8 cellular contexts compared by ENCODE assay signal in genomic region chr14:68951051-68951797, GRCh38. TPM values are rescaled to one million over a fixed set of nuclear protein-coding genes. Genes with fewer than 3 reads are reported as not detected.
DNase-seq lines count a peak whose midpoint lies in the region; ATAC-seq and TF ChIP-seq lines count a peak whose summit lies in the region.

No MANE protein-coding gene starts in this region.

- H3K36me3 ChIP-seq in MG63, result peaks cover 5% of the 10 kb centered on the region
- no peaks in the 10 kb centered on the region for H3K36me3 ChIP-seq in effector memory CD4-positive, alpha-beta T cell (ENCODE audit: control insufficient read depth, insufficient read depth, low read length)

- H3K4me1 Mint-ChIP-seq in mesothelial cell of epicardium, result peaks cover 70% of the 10 kb centered on the region

- DNase-seq in AG08395 (ENCODE audit: low spot score), result peak; percentile 83
- peak; percentile 97 for DNase-seq in MG63
- peak; percentile 88 for DNase-seq in choroid plexus epithelial cell (ENCODE audit: low read depth)
- no peak for DNase-seq in mesothelial cell of epicardium (ENCODE audit: low spot score in 2 of 2, unreplicated experiment in 2 of 2)
- DNase-seq in effector memory CD4-positive, alpha-beta T cell, result no peak
- no peak for DNase-seq in GM10248 (ENCODE audit: extremely low spot score)
- DNase-seq in cerebellar cortex (ENCODE audit: low spot score), result no peak

- H3K27me3 Mint-ChIP-seq in mesothelial cell of epicardium (ENCODE audit: low read depth), result no peaks in the 10 kb centered on the region

- H3K4me3 ChIP-seq in MG63 (no peak overlapping the region), choroid plexus epithelial cell (ENCODE audit: low read depth, low read length) (no peak overlapping the region)
- no peak overlapping the region for H3K4me3 ChIP-seq in effector memory CD4-positive, alpha-beta T cell (ENCODE audit: insufficient read depth, low read depth, low read length, poor library complexity, severe bottlenecking)

- no peaks in the 10 kb centered on the region for H3K9me3 Mint-ChIP-seq in mesothelial cell of epicardium

- POLR2A ChIA-PET in GM10248 (lab: Yijun Ruan, JAX), result no interaction called here

- TF ChIP-seq CTCF in choroid plexus epithelial cell (conservative IDR thresholded peaks at IDR 0.05; ENCODE audit: low read depth, low read length), result no peak
- TF ChIP-seq CTCF in mesothelial cell of epicardium (IDR thresholded peaks at IDR 0.05; ENCODE audit: unreplicated experiment), result no peak
- TF ChIP-seq CTCF in GM10248 (IDR thresholded peaks at IDR 0.05; ENCODE audit: control extremely low read depth, extremely low read depth, low read depth, missing control alignments), result no peak

- no peak for ATAC-seq in GM21576 (IDR thresholded peaks at IDR 0.05; ENCODE audit: unreplicated experiment)

- H3K27ac ChIP-seq in effector memory CD4-positive, alpha-beta T cell (ENCODE audit: insufficient read depth, low read length, poor library complexity, severe bottlenecking), result no peak overlapping the region

- no peaks in the 10 kb centered on the region for H3K4me1 ChIP-seq in effector memory CD4-positive, alpha-beta T cell (ENCODE audit: control insufficient read depth, insufficient read depth, low read length, poor library complexity, severe bottlenecking)

- H3K36me3 Mint-ChIP-seq in mesothelial cell of epicardium, result no peaks in the 10 kb centered on the region

- no peaks in the 10 kb centered on the region for H3K27me3 ChIP-seq in MG63
- H3K27me3 ChIP-seq in effector memory CD4-positive, alpha-beta T cell (replicated peaks; ENCODE audit: control insufficient read depth, insufficient read depth, low read length, poor library complexity, severe bottlenecking), result no peaks in the 10 kb centered on the region

- no peak overlapping the region for H3K4me3 Mint-ChIP-seq in mesothelial cell of epicardium

- CTCF ChIA-PET in GM10248 (lab: Yijun Ruan, JAX), result interaction anchor here (0.9 kb wide), 1 partner anchor 629 kb away, joined by 3 read pairs; no protein-coding TSS in a partner anchor

- no peaks in the 10 kb centered on the region for H3K9me3 ChIP-seq in MG63
- H3K9me3 ChIP-seq in effector memory CD4-positive, alpha-beta T cell (ENCODE audit: control insufficient read depth, low read length), result no peaks in the 10 kb centered on the region

- peak overlapping the region; percentile 77 for H3K27ac Mint-ChIP-seq in mesothelial cell of epicardium

RNA-seq across cellular contexts. Expression of gene ACTN1, which starts 27.9 kb away (rescaled TPM):
- total RNA-seq in MG63 (2014; rRNA removed; shearing (Covaris generic); ENCODE audit: low replicate concordance), result 61.9 and 80.5 TPM in 2 replicates
- total RNA-seq in mesothelial cell of epicardium, result 155 to 166 TPM (median 163 TPM) in 3 replicates

Comparison
In these comparisons a context has a peak if more than half of its experiments do, and no peak if none do; other contexts are left out.
1. DNase-seq: peak in AG08395 (single experiment), MG63 (single experiment) and choroid plexus epithelial cell (single experiment); none in mesothelial cell of epicardium (0 of 2), effector memory CD4-positive, alpha-beta T cell (0 of 3), GM10248 (single experiment) and cerebellar cortex (single experiment).